Comparison of ENCODE assay signal across 8 cellular contexts in genomic region chr3:157201648-157202278, GRCh38. TPM values are rescaled to one million over a fixed set of nuclear protein-coding genes. Genes with fewer than 3 reads are reported as not detected.
A peak's percentile ranks its signal among the peaks of the same experiment; 100 is the strongest.
DNase-seq lines count a peak whose midpoint lies in the region; ATAC-seq and TF ChIP-seq lines count a peak whose summit lies in the region.

No MANE protein-coding gene starts in this region.

- POLR2A ChIA-PET in activated CD4-positive, alpha-beta memory T cell treated with anti-CD3 and anti-CD28 coated beads for 36 hours (lab: Charles Lee), result interaction anchor here (1.1 kb wide), 1 partner anchor 26 kb away, joined by 5 read pairs; no protein-coding TSS in a partner anchor

- H3K27ac Mint-ChIP-seq in activated T-helper 2 cell treated with anti-CD3 and anti-CD28 coated beads, Interferon-gamma antibody, Interleukin-2, Interleukin-4, amounts not matched to agents 10 μg/mL and 5 μg/mL and 100 μg/mL, durations not matched to agents 14 hours and 24 hours and 36 hours, result no peak overlapping the region
- no peak overlapping the region for H3K27ac Mint-ChIP-seq in activated CD4-positive, alpha-beta memory T cell treated with anti-CD3 and anti-CD28 coated beads for 36 hours

- no peaks in the 10 kb centered on the region for H3K9me3 Mint-ChIP-seq in activated T-helper 2 cell treated with anti-CD3 and anti-CD28 coated beads, Interferon-gamma antibody, Interleukin-2, Interleukin-4, amounts not matched to agents 10 μg/mL and 5 μg/mL and 100 μg/mL, durations not matched to agents 14 hours and 24 hours and 36 hours
- H3K9me3 Mint-ChIP-seq in activated CD4-positive, alpha-beta memory T cell treated with anti-CD3 and anti-CD28 coated beads for 36 hours, result peaks cover 6% of the 10 kb centered on the region

- DNase-seq in Daoy (ENCODE audit: low read depth) (peak; percentile 20), LNCaP clone FGC (ENCODE audit: low read depth) (peak; percentile 27), RPMI8226 (peak; percentile 74), fibroblast of pulmonary artery (ENCODE audit: low read depth) (peak; percentile 71), pons (ENCODE audit: low spot score) (peak; percentile 75)
- no peak for DNase-seq in activated T-helper 2 cell treated with anti-CD3 and anti-CD28 coated beads, Interferon-gamma antibody, Interleukin-2, Interleukin-4, amounts not matched to agents 10 μg/mL and 5 μg/mL and 100 μg/mL, durations not matched to agents 14 hours and 24 hours and 36 hours (ENCODE audit: low spot score)
- no peak for DNase-seq in activated CD4-positive, alpha-beta memory T cell treated with anti-CD3 and anti-CD28 coated beads for 36 hours

- no peak overlapping the region for H3K4me3 ChIP-seq in LNCaP clone FGC (ENCODE audit: low read depth, low read length)
- no peak overlapping the region for H3K4me3 ChIP-seq in fibroblast of pulmonary artery (replicated peaks; ENCODE audit: low read depth, low read length)

- H3K4me3 Mint-ChIP-seq in activated T-helper 2 cell treated with anti-CD3 and anti-CD28 coated beads, Interferon-gamma antibody, Interleukin-2, Interleukin-4, amounts not matched to agents 10 μg/mL and 5 μg/mL and 100 μg/mL, durations not matched to agents 14 hours and 24 hours and 36 hours (ENCODE audit: low read depth), result no peak overlapping the region
- no peak overlapping the region for H3K4me3 Mint-ChIP-seq in activated CD4-positive, alpha-beta memory T cell treated with anti-CD3 and anti-CD28 coated beads for 36 hours

- CTCF ChIA-PET in activated CD4-positive, alpha-beta memory T cell treated with anti-CD3 and anti-CD28 coated beads for 36 hours (lab: Charles Lee), result interaction anchor here (0.9 to 1.3 kb wide), 7 partner anchors 24 to 45 kb away, joined by 3 to 9 read pairs (median 3); no protein-coding TSS in a partner anchor

- no peaks in the 10 kb centered on the region for H3K4me1 Mint-ChIP-seq in activated T-helper 2 cell treated with anti-CD3 and anti-CD28 coated beads, Interferon-gamma antibody, Interleukin-2, Interleukin-4, amounts not matched to agents 10 μg/mL and 5 μg/mL and 100 μg/mL, durations not matched to agents 14 hours and 24 hours and 36 hours (ENCODE audit: low read depth)
- no peaks in the 10 kb centered on the region for H3K4me1 Mint-ChIP-seq in activated CD4-positive, alpha-beta memory T cell treated with anti-CD3 and anti-CD28 coated beads for 36 hours (ENCODE audit: low read depth)

- peaks cover 5% of the 10 kb centered on the region for H3K27me3 Mint-ChIP-seq in activated T-helper 2 cell treated with anti-CD3 and anti-CD28 coated beads, Interferon-gamma antibody, Interleukin-2, Interleukin-4, amounts not matched to agents 10 μg/mL and 5 μg/mL and 100 μg/mL, durations not matched to agents 14 hours and 24 hours and 36 hours (ENCODE audit: low read depth)
- H3K27me3 Mint-ChIP-seq in activated CD4-positive, alpha-beta memory T cell treated with anti-CD3 and anti-CD28 coated beads for 36 hours, result no peaks in the 10 kb centered on the region

- TF ChIP-seq CTCF in LNCaP clone FGC (IDR thresholded peaks at IDR 0.05; ENCODE audit: control insufficient read depth, extremely low read depth, insufficient read depth) (peak; percentile 63), fibroblast of pulmonary artery (IDR thresholded peaks at IDR 0.05; ENCODE audit: low read length, missing control alignments) (peak; percentile 60)

- no peaks in the 10 kb centered on the region for H3K36me3 Mint-ChIP-seq in activated T-helper 2 cell treated with anti-CD3 and anti-CD28 coated beads, Interferon-gamma antibody, Interleukin-2, Interleukin-4, amounts not matched to agents 10 μg/mL and 5 μg/mL and 100 μg/mL, durations not matched to agents 14 hours and 24 hours and 36 hours (ENCODE audit: low read depth)
- no peaks in the 10 kb centered on the region for H3K36me3 Mint-ChIP-seq in activated CD4-positive, alpha-beta memory T cell treated with anti-CD3 and anti-CD28 coated beads for 36 hours

- intact Hi-C loops in activated T-helper 2 cell treated with anti-CD3 and anti-CD28 coated beads, Interferon-gamma antibody, Interleukin-2, Interleukin-4, amounts not matched to agents 10 μg/mL and 5 μg/mL and 100 μg/mL, durations not matched to agents 14 hours and 24 hours and 36 hours (cut with micrococcal nuclease), result loop anchor here (2.0 kb wide), 1 partner anchor 27 kb away; no protein-coding TSS in a partner anchor
- intact Hi-C loops in activated CD4-positive, alpha-beta memory T cell treated with anti-CD3 and anti-CD28 coated beads for 36 hours (cut with micrococcal nuclease), result loop anchor here (1.0 kb wide), 2 partner anchors 26 to 38 kb away; no protein-coding TSS in a partner anchor

- peak; percentile 85 for ATAC-seq in GM21390 (IDR thresholded peaks at IDR 0.05; ENCODE audit: unreplicated experiment)

RNA-seq across cellular contexts. Expression of gene CCNL1, which starts 41.8 kb away (rescaled TPM):
- total RNA-seq in Daoy (2014; rRNA removed; shearing (Covaris generic)), result 91.7 and 94.9 TPM in 2 replicates
- total RNA-seq in activated T-helper 2 cell treated with anti-CD3 and anti-CD28 coated beads, Interferon-gamma antibody, Interleukin-2, Interleukin-4, amounts not matched to agents 10 μg/mL and 5 μg/mL and 100 μg/mL, durations not matched to agents 14 hours and 24 hours and 36 hours, result 160 and 167 TPM in 2 replicates
- total RNA-seq in activated CD4-positive, alpha-beta memory T cell treated with anti-CD3 and anti-CD28 coated beads for 36 hours, result 100 to 1,000 TPM; 144 to 150 TPM

Comparison
In these comparisons a context has a peak if more than half of its experiments do, and no peak if none do; other contexts are left out.
1. DNase-seq: peak in Daoy (single experiment), LNCaP clone FGC (single experiment), RPMI8226 (single experiment), fibroblast of pulmonary artery (single experiment) and pons (single experiment); none in activated T-helper 2 cell treated with anti-CD3 and anti-CD28 coated beads, Interferon-gamma antibody, Interleukin-2, Interleukin-4, amounts not matched to agents 10 μg/mL and 5 μg/mL and 100 μg/mL, durations not matched to agents 14 hours and 24 hours and 36 hours (single experiment) and activated CD4-positive, alpha-beta memory T cell treated with anti-CD3 and anti-CD28 coated beads for 36 hours (single experiment).